28 cellular contexts compared by ENCODE assay signal in the genomic region with DNA sequence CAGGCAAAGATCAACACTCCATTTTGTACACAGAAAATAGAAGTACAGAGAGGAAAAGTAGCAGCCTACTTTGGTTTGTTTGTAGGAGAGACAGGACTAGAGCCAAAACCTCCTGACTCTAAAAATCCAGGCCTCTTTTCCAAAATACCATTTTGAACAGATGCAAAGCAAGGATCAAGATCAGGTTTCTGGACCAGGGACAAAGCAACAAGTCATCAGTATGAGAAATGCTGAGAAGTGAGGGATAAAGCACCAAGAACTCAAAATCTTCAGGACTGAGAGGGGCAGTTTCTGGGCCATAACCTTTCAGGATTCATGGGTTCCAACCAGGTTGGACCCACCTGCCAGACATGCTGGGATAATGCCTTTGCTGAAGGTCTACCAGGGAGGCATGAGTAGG. TPM values are rescaled to one million over a fixed set of nuclear protein-coding genes. Genes with fewer than 3 reads are reported as not detected.
"Had no signal": no experiment of that assay in that cellular context is flagged by ENCODE, and none has a peak within 500 bp of the region (broad histone marks: within the 10 kb centered on the region; RNA-seq: fewer than 3 reads in every experiment).

No MANE protein-coding gene starts in this region.

- H3K27ac ChIP-seq: adrenal gland, esophagus squamous epithelium, heart right ventricle, lower lobe of right lung, upper lobe of left lung had no signal

- H3K4me1 Mint-ChIP-seq: stimulated activated naive B cell treated with anti-CD40 and anti-IgM and Interleukin-4, amounts not matched to agents 10 μg/mL and 1 μg/mL and 100 μg/mL, for 72 hours; WTC11 had no signal

- H3K9me3 ChIP-seq: adrenal gland, esophagus squamous epithelium, heart right ventricle, lower lobe of right lung, upper lobe of left lung had no signal

- H3K4me3 ChIP-seq: adrenal gland, esophagus squamous epithelium, heart right ventricle, lower lobe of right lung, upper lobe of left lung had no signal

- H3K9me3 Mint-ChIP-seq: activated T-cell treated with anti-CD3 and anti-CD28 coated beads, Interleukin-2, amount 50 U/mL, for 4 hours; activated T-helper 2 cell treated with anti-CD3 and anti-CD28 coated beads, Interferon-gamma antibody, Interleukin-2, Interleukin-4, amounts not matched to agents 10 μg/mL and 5 μg/mL and 100 μg/mL, durations not matched to agents 14 hours and 24 hours and 36 hours; endodermal cell; natural killer cell treated with Interleukin-12 subunit alpha and Interleukin-12 subunit beta and Interleukin-15 and Interleukin-18, amount 100 ng/mL, for 72 hours; stimulated activated naive B cell treated with anti-CD40 and anti-IgM and Interleukin-4, amounts not matched to agents 10 μg/mL and 1 μg/mL and 100 μg/mL, for 72 hours; WTC11 had no signal

- DNase-seq: activated CD4-positive, alpha-beta T cell treated with anti-CD3 and anti-CD28 coated beads, Interleukin-2, amount 50 U/mL, for 4 hours; activated CD8-positive, alpha-beta memory T cell treated with anti-CD3 and anti-CD28 coated beads for 24 hours; activated CD8-positive, alpha-beta memory T cell treated with anti-CD3 and anti-CD28 coated beads, Interleukin-2, amount 50 U/mL, for 4 hours; activated naive CD4-positive, alpha-beta T cell; activated T-cell treated with anti-CD3 and anti-CD28 coated beads, Interleukin-2, amount 50 U/mL, for 4 hours; adrenal gland; cerebellar nuclear complex; cortex of kidney; endodermal cell; esophagus squamous epithelium; heart right ventricle; lower lobe of right lung; stimulated activated CD4-positive, alpha-beta T cell treated with anti-CD3 and anti-CD28 coated beads, Interleukin-2, amount 100 ng/mL, for 48 hours; stimulated activated CD8-positive, alpha-beta memory T cell treated with anti-CD3 and anti-CD28 coated beads, Interleukin-4, amount 100 ng/mL, for 48 hours; stimulated activated naive B cell treated with anti-CD40 and anti-IgM and Interleukin-4, amounts not matched to agents 10 μg/mL and 1 μg/mL and 100 μg/mL, for 72 hours; T-helper 1 cell; T-helper 9 cell; upper lobe of left lung had no signal

- H3K27ac Mint-ChIP-seq: activated naive CD8-positive, alpha-beta T cell; activated T-helper 2 cell treated with anti-CD3 and anti-CD28 coated beads, Interferon-gamma antibody, Interleukin-2, Interleukin-4, amounts not matched to agents 10 μg/mL and 5 μg/mL and 100 μg/mL, durations not matched to agents 14 hours and 24 hours and 36 hours; endodermal cell; natural killer cell treated with Interleukin-12 subunit alpha and Interleukin-12 subunit beta and Interleukin-15 and Interleukin-18, amount 100 ng/mL, for 72 hours; stimulated activated naive B cell treated with anti-CD40 and anti-IgM and Interleukin-4, amounts not matched to agents 10 μg/mL and 1 μg/mL and 100 μg/mL, for 72 hours; WTC11 had no signal

- H3K27me3 ChIP-seq: esophagus squamous epithelium, heart right ventricle, upper lobe of left lung had no signal

- H3K4me3 Mint-ChIP-seq: activated naive CD8-positive, alpha-beta T cell; activated T-cell treated with anti-CD3 and anti-CD28 coated beads, Interleukin-2, amount 50 U/mL, for 4 hours; endodermal cell; natural killer cell treated with Interleukin-12 subunit alpha and Interleukin-12 subunit beta and Interleukin-15 and Interleukin-18, amount 100 ng/mL, for 72 hours; stimulated activated naive B cell treated with anti-CD40 and anti-IgM and Interleukin-4, amounts not matched to agents 10 μg/mL and 1 μg/mL and 100 μg/mL, for 72 hours; WTC11 had no signal

- ATAC-seq: activated T-cell treated with anti-CD3 and anti-CD28 coated beads, Interleukin-2, amount 50 U/mL, for 4 hours; heart right ventricle; lower lobe of right lung; natural killer cell treated with Interleukin-12 subunit alpha and Interleukin-12 subunit beta and Interleukin-15 and Interleukin-18, amount 100 ng/mL, for 72 hours; sciatic nerve; stimulated activated naive B cell treated with anti-CD40 and anti-IgM and Interleukin-4, amounts not matched to agents 10 μg/mL and 1 μg/mL and 100 μg/mL, for 72 hours; WTC11 had no signal

- H3K36me3 ChIP-seq: adrenal gland, esophagus squamous epithelium, heart right ventricle, lower lobe of right lung, upper lobe of left lung had no signal

- H3K27me3 Mint-ChIP-seq: activated naive CD8-positive, alpha-beta T cell had no signal

- H3K36me3 Mint-ChIP-seq: activated naive CD8-positive, alpha-beta T cell; natural killer cell treated with Interleukin-12 subunit alpha and Interleukin-12 subunit beta and Interleukin-15 and Interleukin-18, amount 100 ng/mL, for 72 hours; stimulated activated naive B cell treated with anti-CD40 and anti-IgM and Interleukin-4, amounts not matched to agents 10 μg/mL and 1 μg/mL and 100 μg/mL, for 72 hours; WTC11 had no signal

- H3K4me1 ChIP-seq: adrenal gland, esophagus squamous epithelium, lower lobe of right lung, upper lobe of left lung had no signal

RNA-seq across cellular contexts. Expression of gene SMPX, which starts 44.9 kb away (rescaled TPM):
- total RNA-seq: activated T-cell treated with anti-CD3 and anti-CD28 coated beads, Interleukin-2, amount 50 U/mL, for 4 hours; activated T-helper 2 cell treated with anti-CD3 and anti-CD28 coated beads, Interferon-gamma antibody, Interleukin-2, Interleukin-4, amounts not matched to agents 10 μg/mL and 5 μg/mL and 100 μg/mL, durations not matched to agents 14 hours and 24 hours and 36 hours; adrenal gland; bronchial epithelial cell; esophagus squamous epithelium; fibroblast of villous mesenchyme; lower lobe of right lung; mesenteric fat pad; natural killer cell treated with Interleukin-12 subunit alpha and Interleukin-12 subunit beta and Interleukin-15 and Interleukin-18, amount 100 ng/mL, for 72 hours; sciatic nerve; subcutaneous adipose tissue; WTC11 had no signal
- polyA plus RNA-seq: keratinocyte had no signal
